In the genomic region with DNA sequence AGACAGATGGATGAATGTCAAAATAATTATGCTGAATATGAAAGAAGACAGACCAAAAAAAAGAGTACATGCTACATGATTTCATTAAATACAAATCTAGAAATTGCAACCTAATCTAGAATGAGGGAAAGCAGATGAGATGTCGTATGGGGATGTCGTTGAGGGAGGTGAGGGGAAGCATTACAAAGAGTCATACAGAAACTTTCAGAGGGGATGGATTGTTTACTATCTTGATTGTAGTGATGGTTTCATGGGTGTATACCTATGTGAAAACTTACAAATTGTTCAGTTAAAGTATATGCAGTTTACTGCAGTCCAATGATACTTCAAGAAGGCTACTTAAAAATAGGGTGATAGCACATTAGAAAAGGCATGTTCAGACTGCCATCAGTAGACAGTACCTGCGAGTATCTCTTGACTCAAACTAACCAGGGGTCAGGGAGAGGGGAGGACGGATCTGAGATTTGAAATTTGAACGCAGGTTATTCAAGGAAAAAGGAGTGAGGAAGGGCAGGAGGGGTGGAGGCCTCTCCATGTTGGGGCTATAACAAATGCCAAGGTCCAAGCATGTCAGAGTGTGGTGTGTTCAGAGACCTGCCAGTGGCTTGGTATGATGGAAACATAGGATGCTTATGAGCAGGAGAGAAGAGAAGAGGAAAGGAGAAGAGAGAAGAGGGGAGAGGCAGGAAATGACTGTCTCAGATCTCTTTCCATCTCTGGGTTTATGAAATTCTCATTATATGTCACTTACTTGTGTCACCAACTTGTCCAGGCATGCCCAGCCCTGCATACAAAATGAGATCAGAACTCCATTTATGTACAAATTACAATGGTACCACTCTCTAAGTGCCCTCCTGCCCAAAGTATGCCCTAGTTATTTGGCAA, we compare ENCODE assay signal across 8 cellular contexts.
DNase-seq lines count a peak whose midpoint lies in the region; ATAC-seq lines count a peak whose summit lies in the region.

No MANE protein-coding gene starts in this region.

- DNase-seq in stimulated activated naive CD4-positive, alpha-beta T cell treated with Interleukin-2 at 50 U/mL for 16 hours (lab: John Stamatoyannopoulos, UW): peak; percentile 3
- DNase-seq in stimulated activated naive CD4-positive, alpha-beta T cell (lab: John Stamatoyannopoulos, UW): no peak
- peak; percentile 65 for DNase-seq in activated CD4-positive, alpha-beta memory T cell treated with anti-CD3 and anti-CD28 coated beads for 36 hours
- DNase-seq in AG08395 (ENCODE audit: low spot score) (no peak), cardiac septum (ENCODE audit: low spot score) (no peak), DMS 273 (lab: John Stamatoyannopoulos, UW; ENCODE audit: unreplicated experiment) (no peak), NCI-H446 treated with DMSO at 0.1 percent for 48 hours (lab: John Stamatoyannopoulos, UW) (no peak)

- H3K4me1 Mint-ChIP-seq in activated CD4-positive, alpha-beta memory T cell treated with anti-CD3 and anti-CD28 coated beads for 36 hours (ENCODE audit: low read depth): peaks cover 53% of the 10 kb centered on the region

- POLR2A ChIA-PET in activated CD4-positive, alpha-beta memory T cell treated with anti-CD3 and anti-CD28 coated beads for 36 hours (lab: Charles Lee): interaction anchor here (0.7 to 1.9 kb wide), 8 partner anchors 12 to 415 kb away, joined by 3 to 6 read pairs (median 3); no protein-coding TSS in a partner anchor

- H3K27ac Mint-ChIP-seq in activated CD4-positive, alpha-beta memory T cell treated with anti-CD3 and anti-CD28 coated beads for 36 hours: peak overlapping the region; percentile 90

- CTCF ChIA-PET in activated CD4-positive, alpha-beta memory T cell treated with anti-CD3 and anti-CD28 coated beads for 36 hours (lab: Charles Lee): interaction anchor here (0.6 to 3.4 kb wide), 10 partner anchors 8 to 461 kb away, joined by 3 to 35 read pairs (median 4); no protein-coding TSS in a partner anchor

- ATAC-seq in HG03045 (IDR thresholded peaks at IDR 0.05; ENCODE audit: unreplicated experiment): peak; percentile 56

- no peaks in the 10 kb centered on the region for H3K9me3 Mint-ChIP-seq in activated CD4-positive, alpha-beta memory T cell treated with anti-CD3 and anti-CD28 coated beads for 36 hours

- intact Hi-C loops in activated CD4-positive, alpha-beta memory T cell treated with anti-CD3 and anti-CD28 coated beads for 36 hours (cut with micrococcal nuclease): loop anchor here (1.0 to 2.0 kb wide), 10 partner anchors 9 to 390 kb away; a partner anchor contains a TSS
- intact Hi-C loops in cardiac septum (cut with DNase I): loop anchor here (5.0 to 10.0 kb wide), 2 partner anchors 258 to 390 kb away; a partner anchor contains a TSS

- H3K27me3 Mint-ChIP-seq in activated CD4-positive, alpha-beta memory T cell treated with anti-CD3 and anti-CD28 coated beads for 36 hours: no peaks in the 10 kb centered on the region

- H3K4me3 Mint-ChIP-seq in activated CD4-positive, alpha-beta memory T cell treated with anti-CD3 and anti-CD28 coated beads for 36 hours: peak overlapping the region; percentile 33

- H3K36me3 Mint-ChIP-seq in activated CD4-positive, alpha-beta memory T cell treated with anti-CD3 and anti-CD28 coated beads for 36 hours: no peaks in the 10 kb centered on the region

Comparison
In these comparisons a context has a peak if more than half of its experiments do, and no peak if none do; other contexts are left out.
1. DNase-seq: peak in stimulated activated naive CD4-positive, alpha-beta T cell treated with Interleukin-2 at 50 U/mL for 16 hours (single experiment) and activated CD4-positive, alpha-beta memory T cell treated with anti-CD3 and anti-CD28 coated beads for 36 hours (single experiment); none in stimulated activated naive CD4-positive, alpha-beta T cell (0 of 6), AG08395 (single experiment), cardiac septum (single experiment), DMS 273 (single experiment) and NCI-H446 treated with DMSO at 0.1 percent for 48 hours (single experiment).